ENCODE assay signal across 18 cellular contexts in the genomic region with DNA sequence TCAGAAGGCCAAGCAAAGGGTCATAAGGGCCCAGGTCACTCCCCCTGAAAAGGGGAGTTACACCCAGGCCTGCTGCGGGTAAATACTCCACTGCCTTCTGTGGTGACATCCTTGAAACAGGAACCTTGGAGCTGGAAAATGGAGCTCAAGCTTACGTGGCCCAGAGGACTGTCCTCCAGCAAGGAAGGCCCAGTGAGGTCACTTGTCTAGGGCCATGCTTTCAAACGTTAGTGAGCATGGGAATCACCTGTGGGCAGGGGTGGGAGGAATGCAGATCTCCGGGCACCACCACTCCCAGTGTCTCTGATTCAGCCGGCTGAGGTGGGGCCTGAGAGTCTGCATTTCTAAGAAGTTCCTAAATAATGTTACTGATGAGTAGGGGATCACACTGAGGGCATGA.
"Had no signal": no experiment of that assay in that cellular context is flagged by ENCODE, and none has a peak within 500 bp of the region (broad histone marks: within the 10 kb centered on the region; RNA-seq: fewer than 3 reads in every experiment).

No MANE protein-coding gene starts in this region.

- ATAC-seq: activated CD8-positive, alpha-beta T cell treated with anti-CD3 and anti-CD28 coated beads, Interleukin-2, amount 10 ng/mL, durations not matched to agents 7 days and 5 days; stimulated activated memory B cell treated with anti-CD40 and anti-IgM and Interleukin-4, amounts not matched to agents 10 μg/mL and 1 μg/mL and 100 μg/mL, for 72 hours had no signal

- H3K36me3 Mint-ChIP-seq: brain; stimulated activated memory B cell treated with anti-CD40 and anti-IgM and Interleukin-4, amounts not matched to agents 10 μg/mL and 1 μg/mL and 100 μg/mL, for 72 hours had no signal

- H3K27me3 Mint-ChIP-seq: activated B cell treated with CpG ODN at 0.5 μM for 24 hours; activated naive CD8-positive, alpha-beta T cell treated with anti-CD3 and anti-CD28 coated beads, Interleukin-2, amount 10 ng/mL, durations not matched to agents 7 days and 5 days; naive B cell; stimulated activated memory B cell treated with anti-CD40 and anti-IgM and Interleukin-4, amounts not matched to agents 10 μg/mL and 1 μg/mL and 100 μg/mL, for 72 hours had no signal

- H3K36me3 ChIP-seq: colonic mucosa, tibial artery had no signal

- H3K27me3 ChIP-seq: colonic mucosa had no signal

- FAIRE-seq: TTC549 had no signal

- H3K4me3 ChIP-seq: colonic mucosa, tibial artery had no signal

- H3K9me3 ChIP-seq: colonic mucosa had no signal

- DNase-seq: activated B cell treated with CpG ODN at 0.5 μM for 24 hours; activated CD4-positive, alpha-beta T cell treated with anti-CD3 and anti-CD28 coated beads for 48 hours; activated CD8-positive, alpha-beta T cell treated with anti-CD3 and anti-CD28 coated beads, Interleukin-2, amount 10 ng/mL, durations not matched to agents 7 days and 5 days; activated naive CD4-positive, alpha-beta T cell; activated naive CD8-positive, alpha-beta T cell treated with anti-CD3 and anti-CD28 coated beads, Interleukin-2, amount 10 ng/mL, durations not matched to agents 7 days and 5 days; central memory CD4-positive, alpha-beta T cell; colonic mucosa; effector CD8-positive, alpha-beta T cell; foreskin melanocyte; immature natural killer cell; naive B cell; posterior cingulate gyrus; tibial artery had no signal

- H3K4me1 ChIP-seq: colonic mucosa, tibial artery had no signal

- H3K27ac ChIP-seq: colonic mucosa, epithelial cell of prostate, tibial artery had no signal

- H3K4me1 Mint-ChIP-seq: immature natural killer cell had no signal

- H3K4me3 Mint-ChIP-seq: activated B cell treated with CpG ODN at 0.5 μM for 24 hours; activated CD8-positive, alpha-beta T cell treated with anti-CD3 and anti-CD28 coated beads, Interleukin-2, amount 10 ng/mL, durations not matched to agents 7 days and 5 days; activated naive CD8-positive, alpha-beta T cell treated with anti-CD3 and anti-CD28 coated beads, Interleukin-2, amount 10 ng/mL, durations not matched to agents 7 days and 5 days; activated T-helper 1 cell treated with anti-CD3 and anti-CD28 coated beads, Interleukin-12 subunit alpha, Interleukin-12 subunit beta, Interleukin-2, Interleukin-4 antibody, amounts not matched to agents 30 ng/mL and 10 ng/mL and 1 ng/mL, durations not matched to agents 14 hours and 24 hours and 36 hours; immature natural killer cell; naive B cell; stimulated activated memory B cell treated with anti-CD40 and anti-IgM and Interleukin-4, amounts not matched to agents 10 μg/mL and 1 μg/mL and 100 μg/mL, for 72 hours had no signal

- H3K9me3 Mint-ChIP-seq: activated naive CD8-positive, alpha-beta T cell treated with anti-CD3 and anti-CD28 coated beads, Interleukin-2, amount 10 ng/mL, durations not matched to agents 7 days and 5 days; stimulated activated memory B cell treated with anti-CD40 and anti-IgM and Interleukin-4, amounts not matched to agents 10 μg/mL and 1 μg/mL and 100 μg/mL, for 72 hours had no signal

- H3K27ac Mint-ChIP-seq: activated B cell treated with CpG ODN at 0.5 μM for 24 hours; activated CD8-positive, alpha-beta T cell treated with anti-CD3 and anti-CD28 coated beads, Interleukin-2, amount 10 ng/mL, durations not matched to agents 7 days and 5 days; activated T-helper 1 cell treated with anti-CD3 and anti-CD28 coated beads, Interleukin-12 subunit alpha, Interleukin-12 subunit beta, Interleukin-2, Interleukin-4 antibody, amounts not matched to agents 30 ng/mL and 10 ng/mL and 1 ng/mL, durations not matched to agents 14 hours and 24 hours and 36 hours; immature natural killer cell had no signal
